In genomic region chr5:43120720-43121564, GRCh38 we compare ENCODE assay signal across 8 cellular contexts. TPM values are rescaled to one million over a fixed set of nuclear protein-coding genes. Genes with fewer than 3 reads are reported as not detected.
DNase-seq lines count a peak whose midpoint lies in the region; ATAC-seq and TF ChIP-seq lines count a peak whose summit lies in the region.

Gene ZNF131, plus strand, starts transcription at chr5:43120914. Its CDS starts 1,140 bp downstream, at chr5:43122054.

- H3K27ac ChIP-seq in coronary artery: peak within 1 kb of the TSS; percentile 93 to 97

- peaks cover 33% of the 10 kb centered on the region for H3K36me3 Mint-ChIP-seq in activated CD4-positive, alpha-beta T cell treated with anti-CD3 and anti-CD28 coated beads, Interleukin-2, amount 10 ng/mL, durations not matched to agents 24 days and 14 days (ENCODE audit: low read depth)

- H3K27me3 Mint-ChIP-seq in activated CD4-positive, alpha-beta T cell treated with anti-CD3 and anti-CD28 coated beads, Interleukin-2, amount 10 ng/mL, durations not matched to agents 24 days and 14 days: peaks cover 2% of the 10 kb centered on the region

- no peaks in the 10 kb centered on the region for H3K9me3 ChIP-seq in BE2C

- peaks cover 25% of the 10 kb centered on the region for H3K4me1 Mint-ChIP-seq in activated CD4-positive, alpha-beta T cell treated with anti-CD3 and anti-CD28 coated beads, Interleukin-2, amount 10 ng/mL, durations not matched to agents 24 days and 14 days

- TF ChIP-seq CTCF in BE2C (IDR thresholded peaks at IDR 0.05; ENCODE audit: low read depth, low read length) (no peak), coronary artery (IDR thresholded peaks at IDR 0.05) (no peak)

- peak; percentile 94 for ATAC-seq in HG03460 (IDR thresholded peaks at IDR 0.05; ENCODE audit: unreplicated experiment)

- no peaks in the 10 kb centered on the region; the same call in 1 of the 2 replicates for H3K4me1 ChIP-seq in BE2C

- H3K27ac Mint-ChIP-seq in activated CD4-positive, alpha-beta T cell treated with anti-CD3 and anti-CD28 coated beads, Interleukin-2, amount 10 ng/mL, durations not matched to agents 24 days and 14 days: peak within 1 kb of the TSS; percentile 97

- peak within 1 kb of the TSS; percentile 90 for H3K4me3 Mint-ChIP-seq in activated CD4-positive, alpha-beta T cell treated with anti-CD3 and anti-CD28 coated beads, Interleukin-2, amount 10 ng/mL, durations not matched to agents 24 days and 14 days

- intact Hi-C loops in activated CD4-positive, alpha-beta T cell treated with anti-CD3 and anti-CD28 coated beads, Interleukin-2, amount 10 ng/mL, durations not matched to agents 24 days and 14 days (cut with micrococcal nuclease): loop anchor here (1.0 to 5.0 kb wide), 12 partner anchors 16 to 436 kb away; partner anchors contain the start of genes C5orf34, HMGCS1, PAIP1 and TMEM267

- H3K36me3 ChIP-seq in BE2C: peaks cover 23% of the 10 kb centered on the region

- no peaks in the 10 kb centered on the region for H3K27me3 ChIP-seq in BE2C

- peak; percentile 97 for DNase-seq in BE2C
- DNase-seq in GM19240 (ENCODE audit: insufficient read length, low spot score): peak; percentile 62
- peak; percentile 96 to 100 for DNase-seq in NCI-H526 (lab: John Stamatoyannopoulos, UW)
- DNase-seq in activated CD4-positive, alpha-beta T cell treated with anti-CD3 and anti-CD28 coated beads, Interleukin-2, amount 10 ng/mL, durations not matched to agents 24 days and 14 days: peak; percentile 99
- peak; percentile 98 for DNase-seq in coronary artery (ENCODE audit: low spot score)
- DNase-seq in left kidney (ENCODE audit: low read depth, low spot score): peak; percentile 99
- DNase-seq in stimulated activated CD4-positive, alpha-beta T cell treated with anti-CD3 and anti-CD28 coated beads, Interleukin-2, amount 100 ng/mL, for 24 hours: peak; percentile 97 to 98

- H3K4me3 ChIP-seq in BE2C (ENCODE audit: low read depth, low read length): peak within 1 kb of the TSS; percentile 97
- peak within 1 kb of the TSS; percentile 77 for H3K4me3 ChIP-seq in coronary artery

- no peaks in the 10 kb centered on the region for H3K9me3 Mint-ChIP-seq in activated CD4-positive, alpha-beta T cell treated with anti-CD3 and anti-CD28 coated beads, Interleukin-2, amount 10 ng/mL, durations not matched to agents 24 days and 14 days

RNA-seq across cellular contexts. Expression of gene ZNF131, which starts in this region (rescaled TPM):
- 49.6 TPM for polyA plus RNA-seq in BE2C (2012; ENCODE audit: insufficient read depth, insufficient read length, low read depth)
- 37.9 and 40.1 TPM in 2 replicates for total RNA-seq in activated CD4-positive, alpha-beta T cell treated with anti-CD3 and anti-CD28 coated beads, Interleukin-2, amount 10 ng/mL, durations not matched to agents 24 days and 14 days

Comparison
In these comparisons a context has a peak if more than half of its experiments do, and no peak if none do; other contexts are left out.
1. Peak in every context shown above with its lines: DNase-seq, ATAC-seq, H3K4me3 ChIP-seq and H3K27ac ChIP-seq.